Comparison of ENCODE assay signal across 11 cellular contexts in genomic region chr14:27958757-27959156, GRCh38.
"Had no signal": no experiment of that assay in that cellular context is flagged by ENCODE, and none has a peak within 500 bp of the region (broad histone marks: within the 10 kb centered on the region; RNA-seq: fewer than 3 reads in every experiment).

No MANE protein-coding gene starts in this region.

- H2AFZ ChIP-seq: GM23248, GM23338 had no signal

- H3K4me2 ChIP-seq: GM23338 had no signal

- H3K4me3 ChIP-seq: GM23248, GM23338, HAP-1 had no signal

- H3K9me3 ChIP-seq: HAP-1 had no signal

- DNase-seq: GM23248, GOT3, H7, H9, HCEC 1CT, HFFc6 had no signal

- H3K4me1 ChIP-seq: HAP-1 had no signal

- FAIRE-seq: H1, H54 had no signal

- H3K9ac ChIP-seq: GM23248 had no signal

- H3K36me3 ChIP-seq: HAP-1 had no signal

- H3K27ac ChIP-seq: GM23248 had no signal

- ATAC-seq: GM23338, HCT116 had no signal
